ENCODE assay signal across 1 cellular context in the genomic region with DNA sequence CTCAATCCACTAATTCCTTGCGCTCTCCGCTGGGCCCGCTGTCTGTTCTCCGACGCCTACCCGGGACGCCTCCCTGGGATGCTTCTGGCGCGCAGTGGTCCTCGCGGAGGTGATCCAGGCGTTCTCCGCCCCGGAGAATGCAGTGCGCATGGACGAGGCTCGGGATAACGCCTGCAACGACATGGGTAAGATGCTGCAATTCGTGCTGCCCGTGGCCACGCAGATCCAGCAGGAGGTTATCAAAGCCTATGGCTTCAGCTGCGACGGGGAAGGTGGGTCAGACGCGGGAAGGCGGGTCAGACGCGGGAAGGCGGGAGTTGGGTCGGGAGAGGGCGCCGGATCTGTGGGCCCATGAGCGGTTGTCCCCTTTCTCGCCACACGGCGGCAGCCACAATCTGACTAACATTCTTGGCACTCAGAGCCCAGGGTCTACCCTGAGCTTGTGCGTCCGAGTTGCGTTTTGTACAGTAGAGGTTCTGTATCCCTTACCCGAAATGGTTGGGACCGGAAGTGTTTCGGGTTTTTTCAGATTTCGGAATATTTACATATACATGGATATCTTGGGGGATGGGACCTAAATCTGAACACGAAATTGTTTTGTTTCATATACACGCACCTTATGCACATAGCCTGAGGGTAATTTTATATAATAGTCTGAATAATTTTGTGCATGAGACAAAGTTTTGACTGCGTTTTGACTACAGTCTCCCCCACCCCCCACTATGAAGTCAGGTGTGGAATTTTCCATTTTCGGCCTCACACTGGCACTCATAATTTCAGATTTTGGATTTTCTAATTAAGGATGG.
TF ChIP-seq lines count a peak whose summit lies in the region.

No MANE protein-coding gene starts in this region.

TF ChIP-seq in HepG2, 621 proteins besides CTCF, POLR2A, EP300 and RAD21 (continued from another document and continues in another):
- TF ChIP-seq, protein P1, sequence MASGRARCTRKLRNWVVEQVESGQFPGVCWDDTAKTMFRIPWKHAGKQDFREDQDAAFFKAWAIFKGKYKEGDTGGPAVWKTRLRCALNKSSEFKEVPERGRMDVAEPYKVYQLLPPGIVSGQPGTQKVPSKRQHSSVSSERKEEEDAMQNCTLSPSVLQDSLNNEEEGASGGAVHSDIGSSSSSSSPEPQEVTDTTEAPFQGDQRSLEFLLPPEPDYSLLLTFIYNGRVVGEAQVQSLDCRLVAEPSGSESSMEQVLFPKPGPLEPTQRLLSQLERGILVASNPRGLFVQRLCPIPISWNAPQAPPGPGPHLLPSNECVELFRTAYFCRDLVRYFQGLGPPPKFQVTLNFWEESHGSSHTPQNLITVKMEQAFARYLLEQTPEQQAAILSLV (CRISPR knock-in tag; IDR thresholded peaks at IDR 0.05; ENCODE audit: borderline replicate concordance), result peak; percentile 86; the same call in 1 of the 2 replicates
- TF ChIP-seq, protein P2, sequence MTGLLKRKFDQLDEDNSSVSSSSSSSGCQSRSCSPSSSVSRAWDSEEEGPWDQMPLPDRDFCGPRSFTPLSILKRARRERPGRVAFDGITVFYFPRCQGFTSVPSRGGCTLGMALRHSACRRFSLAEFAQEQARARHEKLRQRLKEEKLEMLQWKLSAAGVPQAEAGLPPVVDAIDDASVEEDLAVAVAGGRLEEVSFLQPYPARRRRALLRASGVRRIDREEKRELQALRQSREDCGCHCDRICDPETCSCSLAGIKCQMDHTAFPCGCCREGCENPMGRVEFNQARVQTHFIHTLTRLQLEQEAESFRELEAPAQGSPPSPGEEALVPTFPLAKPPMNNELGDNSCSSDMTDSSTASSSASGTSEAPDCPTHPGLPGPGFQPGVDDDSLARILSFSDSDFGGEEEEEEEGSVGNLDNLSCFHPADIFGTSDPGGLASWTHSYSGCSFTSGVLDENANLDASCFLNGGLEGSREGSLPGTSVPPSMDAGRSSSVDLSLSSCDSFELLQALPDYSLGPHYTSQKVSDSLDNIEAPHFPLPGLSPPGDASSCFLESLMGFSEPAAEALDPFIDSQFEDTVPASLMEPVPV (CRISPR knock-in tag; IDR thresholded peaks at IDR 0.05), result no peak
- TF ChIP-seq IRF2 (CRISPR knock-in tag; IDR thresholded peaks at IDR 0.05), result no peak
- TF ChIP-seq, protein P3, sequence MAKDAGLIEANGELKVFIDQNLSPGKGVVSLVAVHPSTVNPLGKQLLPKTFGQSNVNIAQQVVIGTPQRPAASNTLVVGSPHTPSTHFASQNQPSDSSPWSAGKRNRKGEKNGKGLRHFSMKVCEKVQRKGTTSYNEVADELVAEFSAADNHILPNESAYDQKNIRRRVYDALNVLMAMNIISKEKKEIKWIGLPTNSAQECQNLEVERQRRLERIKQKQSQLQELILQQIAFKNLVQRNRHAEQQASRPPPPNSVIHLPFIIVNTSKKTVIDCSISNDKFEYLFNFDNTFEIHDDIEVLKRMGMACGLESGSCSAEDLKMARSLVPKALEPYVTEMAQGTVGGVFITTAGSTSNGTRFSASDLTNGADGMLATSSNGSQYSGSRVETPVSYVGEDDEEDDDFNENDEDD (CRISPR knock-in tag; IDR thresholded peaks at IDR 0.05; ENCODE audit: borderline replicate concordance), result peak; percentile 89
- no peak for TF ChIP-seq CHD2 (IDR thresholded peaks at IDR 0.05; ENCODE audit: low read depth, low read length)
- 0 out of 2 replicates have a peak, but pooled peaks have one; percentile 37 for TF ChIP-seq ONECUT2 (CRISPR knock-in tag; IDR thresholded peaks at IDR 0.05)
- TF ChIP-seq GZF1 (CRISPR knock-in tag; IDR thresholded peaks at IDR 0.05), result no peak; the same call in 1 of the 2 replicates
- peak; percentile 61 for TF ChIP-seq AGO1 (IDR thresholded peaks at IDR 0.05; ENCODE audit: low read depth, low read length, poor library complexity, severe bottlenecking)
- TF ChIP-seq, protein P4, sequence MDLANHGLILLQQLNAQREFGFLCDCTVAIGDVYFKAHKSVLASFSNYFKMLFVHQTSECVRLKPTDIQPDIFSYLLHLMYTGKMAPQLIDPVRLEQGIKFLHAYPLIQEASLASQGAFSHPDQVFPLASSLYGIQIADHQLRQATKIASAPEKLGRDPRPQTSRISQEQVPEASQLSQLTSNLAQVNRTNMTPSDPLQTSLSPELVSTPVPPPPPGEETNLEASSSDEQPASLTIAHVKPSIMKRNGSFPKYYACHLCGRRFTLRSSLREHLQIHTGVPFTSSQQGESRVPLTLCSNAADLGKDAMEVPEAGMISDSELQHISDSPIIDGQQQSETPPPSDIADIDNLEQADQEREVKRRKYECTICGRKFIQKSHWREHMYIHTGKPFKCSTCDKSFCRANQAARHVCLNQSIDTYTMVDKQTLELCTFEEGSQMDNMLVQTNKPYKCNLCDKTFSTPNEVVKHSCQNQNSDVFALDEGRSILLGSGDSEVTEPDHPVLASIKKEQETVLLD (CRISPR knock-in tag; IDR thresholded peaks at IDR 0.05; ENCODE audit: low read depth), result no peak
- TF ChIP-seq SAP130 (CRISPR knock-in tag; IDR thresholded peaks at IDR 0.05; ENCODE audit: low read depth), result peak; percentile 55
- no peak for TF ChIP-seq FOXO1 (CRISPR knock-in tag; IDR thresholded peaks at IDR 0.05)
- TF ChIP-seq FOXK2 (IDR thresholded peaks at IDR 0.05), result no peak
- no peak; the same call in 1 of the 2 replicates for TF ChIP-seq MTA1 (CRISPR knock-in tag; IDR thresholded peaks at IDR 0.05; ENCODE audit: borderline replicate concordance)
- TF ChIP-seq SP1 (IDR thresholded peaks at IDR 0.05), result no peak
- peak; percentile 44; the same call in 1 of the 2 replicates for TF ChIP-seq SP1 (CRISPR knock-in tag; IDR thresholded peaks at IDR 0.05)
- peak; percentile 59; the same call in 1 of the 2 replicates for TF ChIP-seq GLI4 (CRISPR knock-in tag; IDR thresholded peaks at IDR 0.05; ENCODE audit: borderline replicate concordance)
- TF ChIP-seq JARID2 (CRISPR knock-in tag; IDR thresholded peaks at IDR 0.05; ENCODE audit: insufficient replicate concordance), result no peak
- no peak for TF ChIP-seq RAD51 (IDR thresholded peaks at IDR 0.05; ENCODE audit: borderline replicate concordance)
- TF ChIP-seq SPEN (CRISPR knock-in tag; IDR thresholded peaks at IDR 0.05; ENCODE audit: low read depth), result no peak
- TF ChIP-seq ZNF556 (CRISPR knock-in tag; IDR thresholded peaks at IDR 0.05; ENCODE audit: borderline replicate concordance), result no peak
- no peak for TF ChIP-seq CAMTA2 (CRISPR knock-in tag; IDR thresholded peaks at IDR 0.05; ENCODE audit: borderline replicate concordance)
- TF ChIP-seq, protein P5, sequence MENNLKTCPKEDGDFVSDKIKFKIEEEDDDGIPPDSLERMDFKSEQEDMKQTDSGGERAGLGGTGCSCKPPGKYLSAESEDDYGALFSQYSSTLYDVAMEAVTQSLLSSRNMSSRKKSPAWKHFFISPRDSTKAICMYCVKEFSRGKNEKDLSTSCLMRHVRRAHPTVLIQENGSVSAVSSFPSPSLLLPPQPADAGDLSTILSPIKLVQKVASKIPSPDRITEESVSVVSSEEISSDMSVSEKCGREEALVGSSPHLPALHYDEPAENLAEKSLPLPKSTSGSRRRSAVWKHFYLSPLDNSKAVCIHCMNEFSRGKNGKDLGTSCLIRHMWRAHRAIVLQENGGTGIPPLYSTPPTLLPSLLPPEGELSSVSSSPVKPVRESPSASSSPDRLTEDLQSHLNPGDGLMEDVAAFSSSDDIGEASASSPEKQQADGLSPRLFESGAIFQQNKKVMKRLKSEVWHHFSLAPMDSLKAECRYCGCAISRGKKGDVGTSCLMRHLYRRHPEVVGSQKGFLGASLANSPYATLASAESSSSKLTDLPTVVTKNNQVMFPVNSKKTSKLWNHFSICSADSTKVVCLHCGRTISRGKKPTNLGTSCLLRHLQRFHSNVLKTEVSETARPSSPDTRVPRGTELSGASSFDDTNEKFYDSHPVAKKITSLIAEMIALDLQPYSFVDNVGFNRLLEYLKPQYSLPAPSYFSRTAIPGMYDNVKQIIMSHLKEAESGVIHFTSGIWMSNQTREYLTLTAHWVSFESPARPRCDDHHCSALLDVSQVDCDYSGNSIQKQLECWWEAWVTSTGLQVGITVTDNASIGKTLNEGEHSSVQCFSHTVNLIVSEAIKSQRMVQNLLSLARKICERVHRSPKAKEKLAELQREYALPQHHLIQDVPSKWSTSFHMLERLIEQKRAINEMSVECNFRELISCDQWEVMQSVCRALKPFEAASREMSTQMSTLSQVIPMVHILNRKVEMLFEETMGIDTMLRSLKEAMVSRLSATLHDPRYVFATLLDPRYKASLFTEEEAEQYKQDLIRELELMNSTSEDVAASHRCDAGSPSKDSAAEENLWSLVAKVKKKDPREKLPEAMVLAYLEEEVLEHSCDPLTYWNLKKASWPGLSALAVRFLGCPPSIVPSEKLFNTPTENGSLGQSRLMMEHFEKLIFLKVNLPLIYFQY (CRISPR knock-in tag; IDR thresholded peaks at IDR 0.05; ENCODE audit: borderline replicate concordance), result peak; percentile 98
- TF ChIP-seq ZEB1 (IDR thresholded peaks at IDR 0.05; ENCODE audit: insufficient replicate concordance, low read depth), result no peak
- no peak for TF ChIP-seq ZFAT (CRISPR knock-in tag; conservative IDR thresholded peaks at IDR 0.05)
- TF ChIP-seq, protein P6, sequence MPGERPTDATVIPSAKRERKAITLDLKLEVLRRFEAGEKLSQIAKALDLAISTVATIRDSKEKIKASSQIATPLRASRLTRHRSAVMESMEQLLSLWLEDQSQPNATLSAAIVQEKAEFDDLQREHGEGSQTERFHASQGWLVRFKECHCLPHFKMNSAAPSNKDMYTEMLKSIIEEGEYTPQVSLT (CRISPR knock-in tag; IDR thresholded peaks at IDR 0.05; ENCODE audit: borderline replicate concordance, low read depth), result no peak
- TF ChIP-seq RCOR2 (CRISPR knock-in tag; IDR thresholded peaks at IDR 0.05), result no peak
- TF ChIP-seq BRCA1 (CRISPR knock-in tag; IDR thresholded peaks at IDR 0.05), result no peak
- TF ChIP-seq ZBTB20 (CRISPR knock-in tag; IDR thresholded peaks at IDR 0.05; ENCODE audit: borderline replicate concordance, low read depth), result peak; percentile 61; the same call in 1 of the 2 replicates
- TF ChIP-seq ZFP37 (CRISPR knock-in tag; IDR thresholded peaks at IDR 0.05; ENCODE audit: borderline replicate concordance), result 0 out of 2 replicates have a peak, but pooled peaks have one; percentile 44
- peak; percentile 60 for TF ChIP-seq XRCC5 (optimal IDR thresholded peaks at IDR 0.05; ENCODE audit: low read length)
- TF ChIP-seq ZNF616 (CRISPR knock-in tag; IDR thresholded peaks at IDR 0.05; ENCODE audit: low read depth), result no peak
- TF ChIP-seq, protein P7, sequence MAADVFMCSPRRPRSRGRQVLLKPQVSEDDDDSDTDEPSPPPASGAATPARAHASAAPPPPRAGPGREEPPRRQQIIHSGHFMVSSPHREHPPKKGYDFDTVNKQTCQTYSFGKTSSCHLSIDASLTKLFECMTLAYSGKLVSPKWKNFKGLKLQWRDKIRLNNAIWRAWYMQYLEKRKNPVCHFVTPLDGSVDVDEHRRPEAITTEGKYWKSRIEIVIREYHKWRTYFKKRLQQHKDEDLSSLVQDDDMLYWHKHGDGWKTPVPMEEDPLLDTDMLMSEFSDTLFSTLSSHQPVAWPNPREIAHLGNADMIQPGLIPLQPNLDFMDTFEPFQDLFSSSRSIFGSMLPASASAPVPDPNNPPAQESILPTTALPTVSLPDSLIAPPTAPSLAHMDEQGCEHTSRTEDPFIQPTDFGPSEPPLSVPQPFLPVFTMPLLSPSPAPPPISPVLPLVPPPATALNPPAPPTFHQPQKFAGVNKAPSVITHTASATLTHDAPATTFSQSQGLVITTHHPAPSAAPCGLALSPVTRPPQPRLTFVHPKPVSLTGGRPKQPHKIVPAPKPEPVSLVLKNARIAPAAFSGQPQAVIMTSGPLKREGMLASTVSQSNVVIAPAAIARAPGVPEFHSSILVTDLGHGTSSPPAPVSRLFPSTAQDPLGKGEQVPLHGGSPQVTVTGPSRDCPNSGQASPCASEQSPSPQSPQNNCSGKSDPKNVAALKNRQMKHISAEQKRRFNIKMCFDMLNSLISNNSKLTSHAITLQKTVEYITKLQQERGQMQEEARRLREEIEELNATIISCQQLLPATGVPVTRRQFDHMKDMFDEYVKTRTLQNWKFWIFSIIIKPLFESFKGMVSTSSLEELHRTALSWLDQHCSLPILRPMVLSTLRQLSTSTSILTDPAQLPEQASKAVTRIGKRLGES (CRISPR knock-in tag; IDR thresholded peaks at IDR 0.05; ENCODE audit: borderline replicate concordance), result no peak
- no peak for TF ChIP-seq ATF7-NPFF (CRISPR knock-in tag; IDR thresholded peaks at IDR 0.05; ENCODE audit: low read depth)
- peak; percentile 62; the same call in 1 of the 2 replicates for TF ChIP-seq ZFY (CRISPR knock-in tag; IDR thresholded peaks at IDR 0.05)
- TF ChIP-seq KDM3A (CRISPR knock-in tag; IDR thresholded peaks at IDR 0.05; ENCODE audit: low read depth), result peak; percentile 93
- TF ChIP-seq ZMYM2 (CRISPR knock-in tag; IDR thresholded peaks at IDR 0.05), result 0 out of 2 replicates have a peak, but pooled peaks have one; percentile 56
- peak; percentile 65; the same call in 1 of the 2 replicates for TF ChIP-seq ETV5 (CRISPR knock-in tag; IDR thresholded peaks at IDR 0.05; ENCODE audit: borderline replicate concordance)
- TF ChIP-seq ZNF572 (CRISPR knock-in tag; IDR thresholded peaks at IDR 0.05), result peak; percentile 43; the same call in 1 of the 2 replicates
- TF ChIP-seq, protein P8, sequence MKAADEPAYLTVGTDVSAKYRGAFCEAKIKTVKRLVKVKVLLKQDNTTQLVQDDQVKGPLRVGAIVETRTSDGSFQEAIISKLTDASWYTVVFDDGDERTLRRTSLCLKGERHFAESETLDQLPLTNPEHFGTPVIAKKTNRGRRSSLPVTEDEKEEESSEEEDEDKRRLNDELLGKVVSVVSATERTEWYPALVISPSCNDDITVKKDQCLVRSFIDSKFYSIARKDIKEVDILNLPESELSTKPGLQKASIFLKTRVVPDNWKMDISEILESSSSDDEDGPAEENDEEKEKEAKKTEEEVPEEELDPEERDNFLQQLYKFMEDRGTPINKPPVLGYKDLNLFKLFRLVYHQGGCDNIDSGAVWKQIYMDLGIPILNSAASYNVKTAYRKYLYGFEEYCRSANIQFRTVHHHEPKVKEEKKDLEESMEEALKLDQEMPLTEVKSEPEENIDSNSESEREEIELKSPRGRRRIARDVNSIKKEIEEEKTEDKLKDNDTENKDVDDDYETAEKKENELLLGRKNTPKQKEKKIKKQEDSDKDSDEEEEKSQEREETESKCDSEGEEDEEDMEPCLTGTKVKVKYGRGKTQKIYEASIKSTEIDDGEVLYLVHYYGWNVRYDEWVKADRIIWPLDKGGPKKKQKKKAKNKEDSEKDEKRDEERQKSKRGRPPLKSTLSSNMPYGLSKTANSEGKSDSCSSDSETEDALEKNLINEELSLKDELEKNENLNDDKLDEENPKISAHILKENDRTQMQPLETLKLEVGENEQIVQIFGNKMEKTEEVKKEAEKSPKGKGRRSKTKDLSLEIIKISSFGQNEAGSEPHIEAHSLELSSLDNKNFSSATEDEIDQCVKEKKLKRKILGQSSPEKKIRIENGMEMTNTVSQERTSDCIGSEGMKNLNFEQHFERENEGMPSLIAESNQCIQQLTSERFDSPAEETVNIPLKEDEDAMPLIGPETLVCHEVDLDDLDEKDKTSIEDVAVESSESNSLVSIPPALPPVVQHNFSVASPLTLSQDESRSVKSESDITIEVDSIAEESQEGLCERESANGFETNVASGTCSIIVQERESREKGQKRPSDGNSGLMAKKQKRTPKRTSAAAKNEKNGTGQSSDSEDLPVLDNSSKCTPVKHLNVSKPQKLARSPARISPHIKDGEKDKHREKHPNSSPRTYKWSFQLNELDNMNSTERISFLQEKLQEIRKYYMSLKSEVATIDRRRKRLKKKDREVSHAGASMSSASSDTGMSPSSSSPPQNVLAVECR (CRISPR knock-in tag; IDR thresholded peaks at IDR 0.05; ENCODE audit: borderline replicate concordance), result peak; percentile 73
- TF ChIP-seq ZNF124 (CRISPR knock-in tag; IDR thresholded peaks at IDR 0.05), result no peak
- peak; percentile 72; the same call in 1 of the 2 replicates for TF ChIP-seq ZBTB7A (CRISPR knock-in tag; IDR thresholded peaks at IDR 0.05)
- peak; percentile 33; the same call in 1 of the 2 replicates for TF ChIP-seq ZNF121 (CRISPR knock-in tag; IDR thresholded peaks at IDR 0.05)
